In genomic region chr1:75034376-75034775, GRCh38 we compare ENCODE assay signal across 24 cellular contexts.
"Had no signal": no experiment of that assay in that cellular context is flagged by ENCODE, and none has a peak within 500 bp of the region (broad histone marks: within the 10 kb centered on the region; RNA-seq: fewer than 3 reads in every experiment).

No MANE protein-coding gene starts in this region.

- DNase-seq: activated CD4-positive, alpha-beta memory T cell treated with anti-CD3 and anti-CD28 coated beads, Interleukin-2, amount 10 ng/mL, durations not matched to agents 7 days and 5 days; activated CD4-positive, alpha-beta T cell treated with anti-CD3 and anti-CD28 coated beads for 1 hour; activated CD4-positive, alpha-beta T cell treated with anti-CD3 and anti-CD28 coated beads, Interleukin-2, amount 10 ng/mL, durations not matched to agents 7 days and 5 days; activated CD8-positive, alpha-beta memory T cell treated with anti-CD3 and anti-CD28 coated beads, Interleukin-2, amount 50 U/mL, for 48 hours; activated gamma-delta T cell; activated naive CD4-positive, alpha-beta T cell treated with anti-CD3 and anti-CD28 coated beads, Interleukin-2, amount 10 ng/mL, durations not matched to agents 7 days and 5 days; activated naive CD8-positive, alpha-beta T cell treated with anti-CD3 and anti-CD28 coated beads, Interleukin-2, amount 10 ng/mL, durations not matched to agents 7 days and 5 days; activated T-cell treated with anti-CD3 and anti-CD28 coated beads, Interleukin-2, amount 50 U/mL, for 24 hours; esophagus squamous epithelium; foreskin melanocyte; left cardiac atrium; midbrain; naive thymus-derived CD4-positive, alpha-beta T cell; ovary; retina; sigmoid colon; small intestine; stimulated activated CD4-positive, alpha-beta T cell treated with anti-CD3 and anti-CD28 coated beads, Interleukin-4, amount 100 ng/mL, for 24 hours; uterus had no signal

- ATAC-seq: left cardiac atrium; naive thymus-derived CD4-positive, alpha-beta T cell; WTC11 had no signal

- H3K27me3 ChIP-seq: ascending aorta, esophagus squamous epithelium, ovary, sigmoid colon, uterus had no signal

- H3K4me3 ChIP-seq: ascending aorta, coronary artery, esophagus squamous epithelium, ovary, sigmoid colon, thoracic aorta, uterus had no signal

- H3K27ac ChIP-seq: ascending aorta, coronary artery, epithelial cell of prostate, esophagus squamous epithelium, ovary, sigmoid colon, thoracic aorta, uterus had no signal

- H3K9me3 ChIP-seq: ovary, uterus had no signal

- H3K4me1 ChIP-seq: ascending aorta, esophagus squamous epithelium, sigmoid colon, uterus had no signal

- H3K36me3 ChIP-seq: ascending aorta, esophagus squamous epithelium, ovary, sigmoid colon, thoracic aorta, uterus had no signal
